ENCODE assay signal across 2 cellular contexts in the genomic region with DNA sequence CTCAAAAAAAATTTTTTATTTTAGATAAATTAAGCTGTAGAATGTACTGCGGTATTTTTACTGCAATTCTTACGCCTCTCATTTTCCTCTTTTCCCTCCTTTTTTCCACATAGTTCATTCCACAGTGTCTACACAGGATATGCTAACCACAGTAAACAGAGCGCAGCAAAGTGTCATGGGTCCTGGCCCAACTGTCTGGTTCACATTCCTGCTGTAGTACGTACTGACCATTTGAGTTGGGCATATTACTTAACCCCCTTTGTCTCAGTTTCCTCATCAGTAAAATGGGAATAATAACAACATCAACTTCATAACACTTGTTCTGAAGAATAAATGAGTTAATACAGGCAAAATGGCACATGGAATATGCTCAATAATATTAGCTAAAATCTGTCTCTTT.
TF ChIP-seq lines count a peak whose summit lies in the region.

No MANE protein-coding gene starts in this region.

TF ChIP-seq in GM23338, 12 proteins besides CTCF, POLR2A, EP300 and RAD21 (continues in another document):
- TF ChIP-seq EZH2 (IDR thresholded peaks at IDR 0.05; ENCODE audit: low read depth, unreplicated experiment) (no peak), NANOG (IDR thresholded peaks at IDR 0.05; ENCODE audit: borderline replicate concordance) (no peak), ZNF331 (CRISPR knock-in tag; IDR thresholded peaks at IDR 0.05; ENCODE audit: low read depth) (no peak), ZNF114 (CRISPR knock-in tag; IDR thresholded peaks at IDR 0.05) (no peak), JUNB (IDR thresholded peaks at IDR 0.05; ENCODE audit: unreplicated experiment) (no peak), POLR2AphosphoS5 (IDR thresholded peaks at IDR 0.05; ENCODE audit: low read depth) (no peak), CREB1 (CRISPR knock-in tag; IDR thresholded peaks at IDR 0.05; ENCODE audit: low read depth) (no peak)
- TF ChIP-seq, protein P1, sequence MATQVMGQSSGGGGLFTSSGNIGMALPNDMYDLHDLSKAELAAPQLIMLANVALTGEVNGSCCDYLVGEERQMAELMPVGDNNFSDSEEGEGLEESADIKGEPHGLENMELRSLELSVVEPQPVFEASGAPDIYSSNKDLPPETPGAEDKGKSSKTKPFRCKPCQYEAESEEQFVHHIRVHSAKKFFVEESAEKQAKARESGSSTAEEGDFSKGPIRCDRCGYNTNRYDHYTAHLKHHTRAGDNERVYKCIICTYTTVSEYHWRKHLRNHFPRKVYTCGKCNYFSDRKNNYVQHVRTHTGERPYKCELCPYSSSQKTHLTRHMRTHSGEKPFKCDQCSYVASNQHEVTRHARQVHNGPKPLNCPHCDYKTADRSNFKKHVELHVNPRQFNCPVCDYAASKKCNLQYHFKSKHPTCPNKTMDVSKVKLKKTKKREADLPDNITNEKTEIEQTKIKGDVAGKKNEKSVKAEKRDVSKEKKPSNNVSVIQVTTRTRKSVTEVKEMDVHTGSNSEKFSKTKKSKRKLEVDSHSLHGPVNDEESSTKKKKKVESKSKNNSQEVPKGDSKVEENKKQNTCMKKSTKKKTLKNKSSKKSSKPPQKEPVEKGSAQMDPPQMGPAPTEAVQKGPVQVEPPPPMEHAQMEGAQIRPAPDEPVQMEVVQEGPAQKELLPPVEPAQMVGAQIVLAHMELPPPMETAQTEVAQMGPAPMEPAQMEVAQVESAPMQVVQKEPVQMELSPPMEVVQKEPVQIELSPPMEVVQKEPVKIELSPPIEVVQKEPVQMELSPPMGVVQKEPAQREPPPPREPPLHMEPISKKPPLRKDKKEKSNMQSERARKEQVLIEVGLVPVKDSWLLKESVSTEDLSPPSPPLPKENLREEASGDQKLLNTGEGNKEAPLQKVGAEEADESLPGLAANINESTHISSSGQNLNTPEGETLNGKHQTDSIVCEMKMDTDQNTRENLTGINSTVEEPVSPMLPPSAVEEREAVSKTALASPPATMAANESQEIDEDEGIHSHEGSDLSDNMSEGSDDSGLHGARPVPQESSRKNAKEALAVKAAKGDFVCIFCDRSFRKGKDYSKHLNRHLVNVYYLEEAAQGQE (IDR thresholded peaks at IDR 0.05; ENCODE audit: unreplicated experiment): no peak
- TF ChIP-seq, protein P2, sequence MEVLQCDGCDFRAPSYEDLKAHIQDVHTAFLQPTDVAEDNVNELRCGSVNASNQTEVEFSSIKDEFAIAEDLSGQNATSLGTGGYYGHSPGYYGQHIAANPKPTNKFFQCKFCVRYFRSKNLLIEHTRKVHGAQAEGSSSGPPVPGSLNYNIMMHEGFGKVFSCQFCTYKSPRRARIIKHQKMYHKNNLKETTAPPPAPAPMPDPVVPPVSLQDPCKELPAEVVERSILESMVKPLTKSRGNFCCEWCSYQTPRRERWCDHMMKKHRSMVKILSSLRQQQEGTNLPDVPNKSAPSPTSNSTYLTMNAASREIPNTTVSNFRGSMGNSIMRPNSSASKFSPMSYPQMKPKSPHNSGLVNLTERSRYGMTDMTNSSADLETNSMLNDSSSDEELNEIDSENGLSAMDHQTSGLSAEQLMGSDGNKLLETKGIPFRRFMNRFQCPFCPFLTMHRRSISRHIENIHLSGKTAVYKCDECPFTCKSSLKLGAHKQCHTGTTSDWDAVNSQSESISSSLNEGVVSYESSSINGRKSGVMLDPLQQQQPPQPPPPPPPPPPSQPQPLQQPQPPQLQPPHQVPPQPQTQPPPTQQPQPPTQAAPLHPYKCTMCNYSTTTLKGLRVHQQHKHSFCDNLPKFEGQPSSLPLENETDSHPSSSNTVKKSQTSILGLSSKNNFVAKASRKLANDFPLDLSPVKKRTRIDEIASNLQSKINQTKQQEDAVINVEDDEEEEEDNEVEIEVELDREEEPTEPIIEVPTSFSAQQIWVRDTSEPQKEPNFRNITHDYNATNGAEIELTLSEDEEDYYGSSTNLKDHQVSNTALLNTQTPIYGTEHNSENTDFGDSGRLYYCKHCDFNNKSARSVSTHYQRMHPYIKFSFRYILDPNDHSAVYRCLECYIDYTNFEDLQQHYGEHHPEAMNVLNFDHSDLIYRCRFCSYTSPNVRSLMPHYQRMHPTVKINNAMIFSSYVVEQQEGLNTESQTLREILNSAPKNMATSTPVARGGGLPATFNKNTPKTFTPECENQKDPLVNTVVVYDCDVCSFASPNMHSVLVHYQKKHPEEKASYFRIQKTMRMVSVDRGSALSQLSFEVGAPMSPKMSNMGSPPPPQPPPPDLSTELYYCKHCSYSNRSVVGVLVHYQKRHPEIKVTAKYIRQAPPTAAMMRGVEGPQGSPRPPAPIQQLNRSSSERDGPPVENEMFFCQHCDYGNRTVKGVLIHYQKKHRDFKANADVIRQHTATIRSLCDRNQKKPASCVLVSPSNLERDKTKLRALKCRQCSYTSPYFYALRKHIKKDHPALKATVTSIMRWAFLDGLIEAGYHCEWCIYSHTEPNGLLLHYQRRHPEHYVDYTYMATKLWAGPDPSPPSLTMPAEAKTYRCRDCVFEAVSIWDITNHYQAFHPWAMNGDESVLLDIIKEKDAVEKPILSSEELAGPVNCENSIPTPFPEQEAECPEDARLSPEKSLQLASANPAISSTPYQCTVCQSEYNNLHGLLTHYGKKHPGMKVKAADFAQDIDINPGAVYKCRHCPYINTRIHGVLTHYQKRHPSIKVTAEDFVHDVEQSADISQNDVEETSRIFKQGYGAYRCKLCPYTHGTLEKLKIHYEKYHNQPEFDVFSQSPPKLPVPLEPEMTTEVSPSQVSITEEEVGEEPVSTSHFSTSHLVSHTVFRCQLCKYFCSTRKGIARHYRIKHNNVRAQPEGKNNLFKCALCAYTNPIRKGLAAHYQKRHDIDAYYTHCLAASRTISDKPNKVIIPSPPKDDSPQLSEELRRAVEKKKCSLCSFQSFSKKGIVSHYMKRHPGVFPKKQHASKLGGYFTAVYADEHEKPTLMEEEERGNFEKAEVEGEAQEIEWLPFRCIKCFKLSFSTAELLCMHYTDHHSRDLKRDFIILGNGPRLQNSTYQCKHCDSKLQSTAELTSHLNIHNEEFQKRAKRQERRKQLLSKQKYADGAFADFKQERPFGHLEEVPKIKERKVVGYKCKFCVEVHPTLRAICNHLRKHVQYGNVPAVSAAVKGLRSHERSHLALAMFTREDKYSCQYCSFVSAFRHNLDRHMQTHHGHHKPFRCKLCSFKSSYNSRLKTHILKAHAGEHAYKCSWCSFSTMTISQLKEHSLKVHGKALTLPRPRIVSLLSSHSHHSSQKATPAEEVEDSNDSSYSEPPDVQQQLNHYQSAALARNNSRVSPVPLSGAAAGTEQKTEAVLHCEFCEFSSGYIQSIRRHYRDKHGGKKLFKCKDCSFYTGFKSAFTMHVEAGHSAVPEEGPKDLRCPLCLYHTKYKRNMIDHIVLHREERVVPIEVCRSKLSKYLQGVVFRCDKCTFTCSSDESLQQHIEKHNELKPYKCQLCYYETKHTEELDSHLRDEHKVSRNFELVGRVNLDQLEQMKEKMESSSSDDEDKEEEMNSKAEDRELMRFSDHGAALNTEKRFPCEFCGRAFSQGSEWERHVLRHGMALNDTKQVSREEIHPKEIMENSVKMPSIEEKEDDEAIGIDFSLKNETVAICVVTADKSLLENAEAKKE (CRISPR knock-in tag; IDR thresholded peaks at IDR 0.05): no peak
- TF ChIP-seq, protein P3, sequence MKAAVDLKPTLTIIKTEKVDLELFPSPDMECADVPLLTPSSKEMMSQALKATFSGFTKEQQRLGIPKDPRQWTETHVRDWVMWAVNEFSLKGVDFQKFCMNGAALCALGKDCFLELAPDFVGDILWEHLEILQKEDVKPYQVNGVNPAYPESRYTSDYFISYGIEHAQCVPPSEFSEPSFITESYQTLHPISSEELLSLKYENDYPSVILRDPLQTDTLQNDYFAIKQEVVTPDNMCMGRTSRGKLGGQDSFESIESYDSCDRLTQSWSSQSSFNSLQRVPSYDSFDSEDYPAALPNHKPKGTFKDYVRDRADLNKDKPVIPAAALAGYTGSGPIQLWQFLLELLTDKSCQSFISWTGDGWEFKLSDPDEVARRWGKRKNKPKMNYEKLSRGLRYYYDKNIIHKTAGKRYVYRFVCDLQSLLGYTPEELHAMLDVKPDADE (IDR thresholded peaks at IDR 0.05): no peak

TF ChIP-seq in H1, 55 proteins besides CTCF, POLR2A, EP300 and RAD21:
- TF ChIP-seq SUZ12 (IDR thresholded peaks at IDR 0.05; ENCODE audit: low read length) (no peak), CBX8 (IDR thresholded peaks at IDR 0.05; ENCODE audit: borderline replicate concordance, low read depth, low read length) (no peak), SAP30 (IDR thresholded peaks at IDR 0.05; ENCODE audit: insufficient read depth, insufficient replicate concordance, low read length) (no peak), TBP (IDR thresholded peaks at IDR 0.05; ENCODE audit: low read depth, low read length) (no peak), SP4 (IDR thresholded peaks at IDR 0.05; ENCODE audit: low read length) (no peak), FOSL1 (IDR thresholded peaks at IDR 0.05; ENCODE audit: insufficient read depth, low read depth, low read length) (no peak), PHF8 (conservative IDR thresholded peaks at IDR 0.05; ENCODE audit: low read depth, low read length) (no peak), GABPA (IDR thresholded peaks at IDR 0.05; ENCODE audit: borderline replicate concordance, insufficient read depth, low read length) (no peak), CEBPB (IDR thresholded peaks at IDR 0.05; ENCODE audit: low read depth, low read length) (no peak), YY1 (IDR thresholded peaks at IDR 0.05; ENCODE audit: low read depth, low read length) (no peak), SP2 (IDR thresholded peaks at IDR 0.05; ENCODE audit: low read length) (no peak), BACH1 (IDR thresholded peaks at IDR 0.05; ENCODE audit: low read length) (no peak), GTF2F1 (IDR thresholded peaks at IDR 0.05; ENCODE audit: borderline replicate concordance, low read depth, low read length) (no peak), SP1 (IDR thresholded peaks at IDR 0.05; ENCODE audit: low read depth, low read length) (no peak), SIRT6 (IDR thresholded peaks at IDR 0.05; ENCODE audit: low read length) (no peak), ASH2L (IDR thresholded peaks at IDR 0.05; ENCODE audit: low read length) (no peak)
- TF ChIP-seq, protein P4, sequence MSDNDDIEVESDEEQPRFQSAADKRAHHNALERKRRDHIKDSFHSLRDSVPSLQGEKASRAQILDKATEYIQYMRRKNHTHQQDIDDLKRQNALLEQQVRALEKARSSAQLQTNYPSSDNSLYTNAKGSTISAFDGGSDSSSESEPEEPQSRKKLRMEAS (IDR thresholded peaks at IDR 0.05): no peak
